ENCODE assay signal across 21 cellular contexts in genomic region chr20:61841551-61841950, GRCh38.
A peak's percentile ranks its signal among the peaks of the same experiment; 100 is the strongest.
DNase-seq lines count a peak whose midpoint lies in the region; ATAC-seq and TF ChIP-seq lines count a peak whose summit lies in the region.
"Had no signal": no experiment of that assay in that cellular context is flagged by ENCODE, and none has a peak within 500 bp of the region (broad histone marks: within the 10 kb centered on the region; RNA-seq: fewer than 3 reads in every experiment).

No MANE protein-coding gene starts in this region.

- no peaks in the 10 kb centered on the region for H3K4me1 ChIP-seq in mucosa of descending colon (ENCODE audit: low read depth)
- H3K4me1 ChIP-seq: BE2C had no signal

- no peak for TF ChIP-seq CTCF in mucosa of descending colon (IDR thresholded peaks at IDR 0.05)

- H3K9me3 ChIP-seq in mucosa of descending colon: no peaks in the 10 kb centered on the region
- H3K9me3 ChIP-seq: BE2C; BLaER1 treated with 17β-estradiol and CSF1 and Interleukin-3, amounts not matched to agents 10 nM and 100 nM had no signal

- DNase-seq in left ventricle myocardium superior (peak; percentile 10), cardiac septum (ENCODE audit: low spot score) (no peak), mucosa of descending colon (peak in 2 of 3 donors; percentile 9 to 17), posterior vena cava (ENCODE audit: low spot score) (peak; percentile 58), activated gamma-delta T cell (lab: John Stamatoyannopoulos, UW) (no peak), globus pallidus (ENCODE audit: low spot score) (no peak)
- no peak for DNase-seq in activated CD4-positive, alpha-beta memory T cell treated with anti-CD3 and anti-CD28 coated beads, Interleukin-2, amount 10 ng/mL, durations not matched to agents 7 days and 5 days
- DNase-seq in activated T-helper 1 cell treated with anti-CD3 and anti-CD28 coated beads, Interleukin-12 subunit alpha, Interleukin-12 subunit beta, Interleukin-2, Interleukin-4 antibody, amounts not matched to agents 30 ng/mL and 10 ng/mL and 1 ng/mL, durations not matched to agents 14 hours and 24 hours and 36 hours (ENCODE audit: low spot score): no peak
- DNase-seq: AML-193; BE2C; CD4-positive, alpha-beta T cell; DMS 273 treated with DMSO at 0.1 percent for 48 hours; EL; GDM1; H9 had no signal

- H3K27me3 Mint-ChIP-seq in activated CD4-positive, alpha-beta memory T cell treated with anti-CD3 and anti-CD28 coated beads, Interleukin-2, amount 10 ng/mL, durations not matched to agents 7 days and 5 days: no peaks in the 10 kb centered on the region
- H3K27me3 Mint-ChIP-seq in activated T-helper 1 cell treated with anti-CD3 and anti-CD28 coated beads, Interleukin-12 subunit alpha, Interleukin-12 subunit beta, Interleukin-2, Interleukin-4 antibody, amounts not matched to agents 30 ng/mL and 10 ng/mL and 1 ng/mL, durations not matched to agents 14 hours and 24 hours and 36 hours (ENCODE audit: insufficient read depth): no peaks in the 10 kb centered on the region
- H3K27me3 Mint-ChIP-seq: CD4-positive, alpha-beta T cell had no signal

- CTCF ChIA-PET in activated CD4-positive, alpha-beta memory T cell treated with anti-CD3 and anti-CD28 coated beads, Interleukin-2, amount 10 ng/mL, durations not matched to agents 7 days and 5 days (lab: Charles Lee): no interaction called here

- no peak overlapping the region for H3K4me3 Mint-ChIP-seq in activated CD4-positive, alpha-beta memory T cell treated with anti-CD3 and anti-CD28 coated beads, Interleukin-2, amount 10 ng/mL, durations not matched to agents 7 days and 5 days
- H3K4me3 Mint-ChIP-seq in activated T-helper 1 cell treated with anti-CD3 and anti-CD28 coated beads, Interleukin-12 subunit alpha, Interleukin-12 subunit beta, Interleukin-2, Interleukin-4 antibody, amounts not matched to agents 30 ng/mL and 10 ng/mL and 1 ng/mL, durations not matched to agents 14 hours and 24 hours and 36 hours: no peak overlapping the region
- H3K4me3 Mint-ChIP-seq: CD14-positive monocyte; CD4-positive, alpha-beta T cell; CD8-positive, alpha-beta memory T cell; GM23338; H9 had no signal

- POLR2A ChIA-PET in activated CD4-positive, alpha-beta memory T cell treated with anti-CD3 and anti-CD28 coated beads, Interleukin-2, amount 10 ng/mL, durations not matched to agents 7 days and 5 days (lab: Charles Lee): no interaction called here

- H3K4me1 Mint-ChIP-seq in activated CD4-positive, alpha-beta memory T cell treated with anti-CD3 and anti-CD28 coated beads, Interleukin-2, amount 10 ng/mL, durations not matched to agents 7 days and 5 days: no peaks in the 10 kb centered on the region
- no peaks in the 10 kb centered on the region for H3K4me1 Mint-ChIP-seq in activated T-helper 1 cell treated with anti-CD3 and anti-CD28 coated beads, Interleukin-12 subunit alpha, Interleukin-12 subunit beta, Interleukin-2, Interleukin-4 antibody, amounts not matched to agents 30 ng/mL and 10 ng/mL and 1 ng/mL, durations not matched to agents 14 hours and 24 hours and 36 hours (ENCODE audit: low read depth)
- H3K4me1 Mint-ChIP-seq: CD14-positive monocyte; CD8-positive, alpha-beta memory T cell; GM23338 had no signal

- intact Hi-C loops in left ventricle myocardium superior (cut with micrococcal nuclease): no loop called here
- intact Hi-C loops in cardiac septum (cut with DNase I): no loop called here
- intact Hi-C loops in mucosa of descending colon (cut with DNase I, micrococcal nuclease): no loop called here
- intact Hi-C loops in posterior vena cava (cut with DNase I): no loop called here
- intact Hi-C loops in activated T-helper 1 cell treated with anti-CD3 and anti-CD28 coated beads, Interleukin-12 subunit alpha, Interleukin-12 subunit beta, Interleukin-2, Interleukin-4 antibody, amounts not matched to agents 30 ng/mL and 10 ng/mL and 1 ng/mL, durations not matched to agents 14 hours and 24 hours and 36 hours (cut with micrococcal nuclease): no loop called here

- H3K36me3 Mint-ChIP-seq in activated CD4-positive, alpha-beta memory T cell treated with anti-CD3 and anti-CD28 coated beads, Interleukin-2, amount 10 ng/mL, durations not matched to agents 7 days and 5 days (ENCODE audit: low read depth): no peaks in the 10 kb centered on the region
- no peaks in the 10 kb centered on the region for H3K36me3 Mint-ChIP-seq in activated T-helper 1 cell treated with anti-CD3 and anti-CD28 coated beads, Interleukin-12 subunit alpha, Interleukin-12 subunit beta, Interleukin-2, Interleukin-4 antibody, amounts not matched to agents 30 ng/mL and 10 ng/mL and 1 ng/mL, durations not matched to agents 14 hours and 24 hours and 36 hours (ENCODE audit: low read depth)
- H3K36me3 Mint-ChIP-seq: CD14-positive monocyte; CD8-positive, alpha-beta memory T cell had no signal

- H3K9me3 Mint-ChIP-seq in activated CD4-positive, alpha-beta memory T cell treated with anti-CD3 and anti-CD28 coated beads, Interleukin-2, amount 10 ng/mL, durations not matched to agents 7 days and 5 days: no peaks in the 10 kb centered on the region
- H3K9me3 Mint-ChIP-seq in activated T-helper 1 cell treated with anti-CD3 and anti-CD28 coated beads, Interleukin-12 subunit alpha, Interleukin-12 subunit beta, Interleukin-2, Interleukin-4 antibody, amounts not matched to agents 30 ng/mL and 10 ng/mL and 1 ng/mL, durations not matched to agents 14 hours and 24 hours and 36 hours: no peaks in the 10 kb centered on the region
- H3K9me3 Mint-ChIP-seq: CD4-positive, alpha-beta T cell had no signal

- ATAC-seq in left ventricle myocardium superior (no peak), mucosa of descending colon (no peak)
- ATAC-seq: GM12878, GM23338, HCT116 had no signal

- H3K27ac Mint-ChIP-seq in activated CD4-positive, alpha-beta memory T cell treated with anti-CD3 and anti-CD28 coated beads, Interleukin-2, amount 10 ng/mL, durations not matched to agents 7 days and 5 days: no peak overlapping the region
- H3K27ac Mint-ChIP-seq in activated T-helper 1 cell treated with anti-CD3 and anti-CD28 coated beads, Interleukin-12 subunit alpha, Interleukin-12 subunit beta, Interleukin-2, Interleukin-4 antibody, amounts not matched to agents 30 ng/mL and 10 ng/mL and 1 ng/mL, durations not matched to agents 14 hours and 24 hours and 36 hours: no peak overlapping the region
- H3K27ac Mint-ChIP-seq: CD14-positive monocyte; CD4-positive, alpha-beta T cell; GM23338; H9 had no signal

- H3K4me3 ChIP-seq in mucosa of descending colon: no peak overlapping the region
- H3K4me3 ChIP-seq: BLaER1 treated with 17β-estradiol and CSF1 and Interleukin-3, amounts not matched to agents 10 nM and 100 nM; GM12878; GM23338 had no signal

- H3K36me3 ChIP-seq in mucosa of descending colon (ENCODE audit: low read depth): no peaks in the 10 kb centered on the region
- H3K36me3 ChIP-seq: BE2C; BLaER1 treated with 17β-estradiol and CSF1 and Interleukin-3, amounts not matched to agents 10 nM and 100 nM had no signal

Comparison
In these comparisons a context has a peak if more than half of its experiments do, and no peak if none do; other contexts are left out.
1. DNase-seq: peak in left ventricle myocardium superior (single experiment), mucosa of descending colon (2 of 3) and posterior vena cava (single experiment); none in cardiac septum (single experiment), activated CD4-positive, alpha-beta memory T cell treated with anti-CD3 and anti-CD28 coated beads, Interleukin-2, amount 10 ng/mL, durations not matched to agents 7 days and 5 days (single experiment), activated gamma-delta T cell (single experiment), activated T-helper 1 cell treated with anti-CD3 and anti-CD28 coated beads, Interleukin-12 subunit alpha, Interleukin-12 subunit beta, Interleukin-2, Interleukin-4 antibody, amounts not matched to agents 30 ng/mL and 10 ng/mL and 1 ng/mL, durations not matched to agents 14 hours and 24 hours and 36 hours (single experiment) and globus pallidus (single experiment).